ENCODE assay signal across 9 cellular contexts in genomic region chr1:190320952-190321351, GRCh38.
DNase-seq lines count a peak whose midpoint lies in the region; TF ChIP-seq lines count a peak whose summit lies in the region.
"Had no signal": no experiment of that assay in that cellular context is flagged by ENCODE, and none has a peak within 500 bp of the region (broad histone marks: within the 10 kb centered on the region; RNA-seq: fewer than 3 reads in every experiment).

No MANE protein-coding gene starts in this region.

- TF ChIP-seq CTCF in AG04450 (IDR thresholded peaks at IDR 0.05; ENCODE audit: low read depth, low read length) = peak; percentile 60
- TF ChIP-seq CTCF in GM20000 (IDR thresholded peaks at IDR 0.05; ENCODE audit: extremely low read depth, missing control alignments) = no peak

- in situ Hi-C loops in KBM-7 (cut with MboI; ENCODE audit: low pct_unique_long_range_greater_than_20kb, low sequenced_read_pairs) = no loop called here

- peak; percentile 10 for DNase-seq in AG04450 (ENCODE audit: low read depth, low spot score)
- peak; percentile 10 for DNase-seq in KBM-7
- peak; percentile 20 for DNase-seq in SK-N-DZ (ENCODE audit: low spot score)
- DNase-seq in globus pallidus (ENCODE audit: low spot score) = peak; percentile 15
- no peak for DNase-seq in NCI-H2227 treated with DMSO at 0.1 percent for 48 hours (lab: John Stamatoyannopoulos, UW)
- no peak for DNase-seq in activated CD8-positive, alpha-beta memory T cell treated with anti-CD3 and anti-CD28 coated beads, Interleukin-2, amount 50 U/mL, for 4 hours
- no peak for DNase-seq in GM20000 (ENCODE audit: low spot score)
- DNase-seq in NCI-H510A treated with DMSO at 0.1 percent for 48 hours (lab: John Stamatoyannopoulos, UW) = no peak
- DNase-seq: CD8-positive, alpha-beta memory T cell had no signal

- no peak overlapping the region for H3K27ac ChIP-seq in AG04450 (ENCODE audit: low read depth, low read length)

- CTCF ChIA-PET in AG04450 (lab: Charles Lee) = interaction anchor here (0.6 to 1.2 kb wide), 6 partner anchors 13 to 1106 kb away, joined by 3 to 6 read pairs (median 4); no protein-coding TSS in a partner anchor

- H3K27me3 ChIP-seq in AG04450 (ENCODE audit: control insufficient read depth, insufficient read depth, low read length) = no peaks in the 10 kb centered on the region

- no peaks in the 10 kb centered on the region for H3K9me3 ChIP-seq in AG04450 (ENCODE audit: control insufficient read depth, insufficient read depth, low read length)

- no peak overlapping the region for H3K4me3 ChIP-seq in AG04450 (ENCODE audit: low read depth, low read length)

- POLR2A ChIA-PET in AG04450 (lab: Yijun Ruan, JAX) = no interaction called here

Comparison
In these comparisons a context has a peak if more than half of its experiments do, and no peak if none do; other contexts are left out.
1. DNase-seq: peak in AG04450 (single experiment), KBM-7 (single experiment), SK-N-DZ (single experiment) and globus pallidus (single experiment); none in NCI-H2227 treated with DMSO at 0.1 percent for 48 hours (single experiment), activated CD8-positive, alpha-beta memory T cell treated with anti-CD3 and anti-CD28 coated beads, Interleukin-2, amount 50 U/mL, for 4 hours (single experiment), GM20000 (single experiment) and NCI-H510A treated with DMSO at 0.1 percent for 48 hours (single experiment).